In genomic region chr15:89656116-89656815, GRCh38 we compare ENCODE assay signal across 10 cellular contexts. TPM values are rescaled to one million over a fixed set of nuclear protein-coding genes. Genes with fewer than 3 reads are reported as not detected.
A peak's percentile ranks its signal among the peaks of the same experiment; 100 is the strongest.
DNase-seq lines count a peak whose midpoint lies in the region; ATAC-seq and TF ChIP-seq lines count a peak whose summit lies in the region.
"Had no signal": no experiment of that assay in that cellular context is flagged by ENCODE, and none has a peak within 500 bp of the region (broad histone marks: within the 10 kb centered on the region; RNA-seq: fewer than 3 reads in every experiment).

No MANE protein-coding gene starts in this region.

- CTCF ChIA-PET in activated CD4-positive, alpha-beta T cell treated with anti-CD3 and anti-CD28 coated beads, Interleukin-2, amount 10 ng/mL, durations not matched to agents 7 days and 5 days (lab: Charles Lee), result no interaction called here

- TF ChIP-seq CTCF in parathyroid adenoma (IDR thresholded peaks at IDR 0.05), result no peak

- POLR2A ChIA-PET in activated CD4-positive, alpha-beta T cell treated with anti-CD3 and anti-CD28 coated beads, Interleukin-2, amount 10 ng/mL, durations not matched to agents 7 days and 5 days (lab: Charles Lee), result no interaction called here

- no peaks in the 10 kb centered on the region for H3K9me3 Mint-ChIP-seq in activated CD4-positive, alpha-beta T cell treated with anti-CD3 and anti-CD28 coated beads, Interleukin-2, amount 10 ng/mL, durations not matched to agents 7 days and 5 days
- no peaks in the 10 kb centered on the region for H3K9me3 Mint-ChIP-seq in central memory CD8-positive, alpha-beta T cell

- no peak overlapping the region for H3K4me2 ChIP-seq in parathyroid adenoma (ENCODE audit: low read length)

- peak overlapping the region; percentile 57 for H3K4me3 Mint-ChIP-seq in activated CD4-positive, alpha-beta T cell treated with anti-CD3 and anti-CD28 coated beads, Interleukin-2, amount 10 ng/mL, durations not matched to agents 7 days and 5 days
- H3K4me3 Mint-ChIP-seq in central memory CD8-positive, alpha-beta T cell, result peak overlapping the region; percentile 64

- H3K36me3 ChIP-seq in parathyroid adenoma (ENCODE audit: control insufficient read depth, insufficient read depth, low read length), result no peaks in the 10 kb centered on the region

- peaks cover 2% of the 10 kb centered on the region for H3K36me3 Mint-ChIP-seq in activated CD4-positive, alpha-beta T cell treated with anti-CD3 and anti-CD28 coated beads, Interleukin-2, amount 10 ng/mL, durations not matched to agents 7 days and 5 days (ENCODE audit: low read depth)
- H3K36me3 Mint-ChIP-seq in central memory CD8-positive, alpha-beta T cell (ENCODE audit: insufficient read depth), result no peaks in the 10 kb centered on the region

- H3K4me1 ChIP-seq in parathyroid adenoma, result no peaks in the 10 kb centered on the region

- H3K4me1 Mint-ChIP-seq in activated CD4-positive, alpha-beta T cell treated with anti-CD3 and anti-CD28 coated beads, Interleukin-2, amount 10 ng/mL, durations not matched to agents 7 days and 5 days, result peaks cover 14% of the 10 kb centered on the region
- peaks cover 12% of the 10 kb centered on the region for H3K4me1 Mint-ChIP-seq in central memory CD8-positive, alpha-beta T cell

- H3K79me2 ChIP-seq in parathyroid adenoma, result no peaks in the 10 kb centered on the region

- no peak for ATAC-seq in central memory CD8-positive, alpha-beta T cell (replicated peaks; ENCODE audit: extremely low read depth, poor library complexity, severe bottlenecking)

- H3K27me3 Mint-ChIP-seq in activated CD4-positive, alpha-beta T cell treated with anti-CD3 and anti-CD28 coated beads, Interleukin-2, amount 10 ng/mL, durations not matched to agents 7 days and 5 days, result peaks cover 57% of the 10 kb centered on the region
- H3K27me3 Mint-ChIP-seq in central memory CD8-positive, alpha-beta T cell, result peaks cover 83% of the 10 kb centered on the region

- DNase-seq in activated CD4-positive, alpha-beta T cell treated with anti-CD3 and anti-CD28 coated beads, Interleukin-2, amount 10 ng/mL, durations not matched to agents 7 days and 5 days, result no peak
- DNase-seq in activated CD4-positive, alpha-beta T cell treated with anti-CD3 and anti-CD28 coated beads for 4 hours, result no peak
- DNase-seq in NCI-H226 (peak; percentile 51), SKM-1 treated with dmso at 0.1 percent for 144 hours (lab: John Stamatoyannopoulos, UW; ENCODE audit: unreplicated experiment) (no peak), ecto neural progenitor cell (ENCODE audit: low spot score) (no peak), COLO829 (ENCODE audit: low spot score) (no peak)
- DNase-seq in central memory CD8-positive, alpha-beta T cell (ENCODE audit: low spot score in 2 of 2), result no peak

- H3K9me3 ChIP-seq in parathyroid adenoma (ENCODE audit: control insufficient read depth, low read length), result no peaks in the 10 kb centered on the region
- H3K9me3 ChIP-seq: tibial artery had no signal

- H2AFZ ChIP-seq in parathyroid adenoma, result peak overlapping the region; percentile 84

- no peak overlapping the region for H3K9ac ChIP-seq in parathyroid adenoma

- no peaks in the 10 kb centered on the region for H3K27me3 ChIP-seq in parathyroid adenoma (ENCODE audit: control insufficient read depth, insufficient read depth, low read length)
- H3K27me3 ChIP-seq: tibial artery had no signal

- H3K27ac ChIP-seq in parathyroid adenoma, result no peak overlapping the region

- H3K27ac Mint-ChIP-seq in activated CD4-positive, alpha-beta T cell treated with anti-CD3 and anti-CD28 coated beads, Interleukin-2, amount 10 ng/mL, durations not matched to agents 7 days and 5 days, result no peak overlapping the region
- H3K27ac Mint-ChIP-seq in central memory CD8-positive, alpha-beta T cell (ENCODE audit: low read depth), result no peak overlapping the region

- no peak overlapping the region for H3K4me3 ChIP-seq in parathyroid adenoma (ENCODE audit: low read depth, low read length)

RNA-seq across cellular contexts. Expression of gene KIF7, which starts 1.0 kb away (rescaled TPM):
- under 1 TPM; 0.65 to 0.67 TPM for total RNA-seq in activated CD4-positive, alpha-beta T cell treated with anti-CD3 and anti-CD28 coated beads, Interleukin-2, amount 10 ng/mL, durations not matched to agents 7 days and 5 days

RNA-seq across cellular contexts. Expression of gene PLIN1, which starts 22.9 kb away (rescaled TPM):
- total RNA-seq in activated CD4-positive, alpha-beta T cell treated with anti-CD3 and anti-CD28 coated beads, Interleukin-2, amount 10 ng/mL, durations not matched to agents 7 days and 5 days, result under 1 TPM in 1 of 2 experiments, not detected in 1; 0.07 TPM

RNA-seq across cellular contexts. Expression of gene PEX11A, which starts 34.3 kb away (rescaled TPM):
- 1 to 10 TPM; 1.7 to 2.8 TPM for total RNA-seq in activated CD4-positive, alpha-beta T cell treated with anti-CD3 and anti-CD28 coated beads, Interleukin-2, amount 10 ng/mL, durations not matched to agents 7 days and 5 days

RNA-seq across cellular contexts. Expression of gene WDR93, which starts 34.3 kb away (rescaled TPM):
- not detected for total RNA-seq in activated CD4-positive, alpha-beta T cell treated with anti-CD3 and anti-CD28 coated beads, Interleukin-2, amount 10 ng/mL, durations not matched to agents 7 days and 5 days
- total RNA-seq: esophagus mucosa had no signal
